In genomic region chr10:93071674-93072224, GRCh38 we compare ENCODE assay signal across 9 cellular contexts. TPM values are rescaled to one million over a fixed set of nuclear protein-coding genes. Genes with fewer than 3 reads are reported as not detected.
DNase-seq lines count a peak whose midpoint lies in the region; ATAC-seq and TF ChIP-seq lines count a peak whose summit lies in the region.
"Had no signal": no experiment of that assay in that cellular context is flagged by ENCODE, and none has a peak within 500 bp of the region (broad histone marks: within the 10 kb centered on the region; RNA-seq: fewer than 3 reads in every experiment).

No MANE protein-coding gene starts in this region.

- H3K27me3 ChIP-seq in endodermal cell (ENCODE audit: control insufficient read depth, insufficient read depth, low read length, poor library complexity, severe bottlenecking) (peaks cover 46% of the 10 kb centered on the region), neural progenitor cell (peaks cover 100% of the 10 kb centered on the region)

- no peak overlapping the region for H3K27ac ChIP-seq in endodermal cell (ENCODE audit: low read depth, low read length)
- no peak overlapping the region for H3K27ac ChIP-seq in neural progenitor cell

- H3K9me3 ChIP-seq in endodermal cell (ENCODE audit: control insufficient read depth, low read length) (no peaks in the 10 kb centered on the region), neural progenitor cell (ENCODE audit: low read depth) (no peaks in the 10 kb centered on the region)

- H3K4me3 ChIP-seq in endodermal cell (ENCODE audit: low read length) (peak overlapping the region; percentile 93), neural progenitor cell (peak overlapping the region; percentile 66)

- H3K4me3 Mint-ChIP-seq in endodermal cell = peak overlapping the region; percentile 99
- peak overlapping the region; percentile 87 for H3K4me3 Mint-ChIP-seq in neural progenitor cell

- peaks cover 27% of the 10 kb centered on the region for H3K36me3 ChIP-seq in endodermal cell (ENCODE audit: control insufficient read depth, insufficient read depth, low read length)
- H3K36me3 ChIP-seq in neural progenitor cell = no peaks in the 10 kb centered on the region

- peak overlapping the region; percentile 1 for H2AFZ ChIP-seq in neural progenitor cell (replicated peaks)

- peaks cover 3% of the 10 kb centered on the region for H3K4me1 ChIP-seq in endodermal cell (ENCODE audit: control insufficient read depth, insufficient read depth, low read length)
- H3K4me1 ChIP-seq in neural progenitor cell = peaks cover 20% of the 10 kb centered on the region

- peak; percentile 27 for TF ChIP-seq CTCF in endodermal cell (conservative IDR thresholded peaks at IDR 0.05)
- TF ChIP-seq CTCF in neural progenitor cell (IDR thresholded peaks at IDR 0.05) = peak; percentile 33

- peak overlapping the region; percentile 89 for H3K4me2 ChIP-seq in neural progenitor cell

- peak overlapping the region; percentile 98 for H3K9ac ChIP-seq in endodermal cell (ENCODE audit: extremely low read depth, low read length, poor library complexity, severe bottlenecking)
- H3K9ac ChIP-seq in neural progenitor cell = no peak overlapping the region

- peaks cover 27% of the 10 kb centered on the region for H3K4me1 Mint-ChIP-seq in endodermal cell
- peaks cover 36% of the 10 kb centered on the region for H3K4me1 Mint-ChIP-seq in neural progenitor cell

- no peak for ATAC-seq in HG03196 (IDR thresholded peaks at IDR 0.05; ENCODE audit: unreplicated experiment)

- H3K27ac Mint-ChIP-seq in endodermal cell (peak overlapping the region; percentile 90), neural progenitor cell (no peak overlapping the region)

- peaks cover 83% of the 10 kb centered on the region for H3K27me3 Mint-ChIP-seq in endodermal cell (ENCODE audit: insufficient read depth)
- H3K27me3 Mint-ChIP-seq in neural progenitor cell (ENCODE audit: insufficient read depth, low read depth) = peaks cover 82% of the 10 kb centered on the region

- H3K36me3 Mint-ChIP-seq in endodermal cell (ENCODE audit: low read depth) = peaks cover 26% of the 10 kb centered on the region
- H3K36me3 Mint-ChIP-seq in neural progenitor cell = no peaks in the 10 kb centered on the region

- H3K9me3 Mint-ChIP-seq in endodermal cell (peaks cover 2% of the 10 kb centered on the region), neural progenitor cell (peaks cover 2% of the 10 kb centered on the region)

- peaks cover 43% of the 10 kb centered on the region for H3K79me2 ChIP-seq in neural progenitor cell (ENCODE audit: low read depth)

- H3F3A ChIP-seq in neural progenitor cell (ENCODE audit: low read depth) = peaks cover 27% of the 10 kb centered on the region

- peaks cover 55% of the 10 kb centered on the region for H4K20me1 ChIP-seq in neural progenitor cell (ENCODE audit: low read depth)

- WGBS in endodermal cell (ENCODE audit: insufficient coverage in 1 of 2, insufficient read length in 1 of 2), 2 experiments = 1% methylated on average over 25 to 36 of the region's 37 CpGs

- DNase-seq in COLO668 (lab: John Stamatoyannopoulos, UW; ENCODE audit: unreplicated experiment) (peak; percentile 35), NCI-H226 (peak; percentile 41), endodermal cell (peak; percentile 95), neural progenitor cell (ENCODE audit: low spot score) (peak; percentile 90), DMS114 treated with DMSO at 0.1 percent for 48 hours (lab: John Stamatoyannopoulos, UW; ENCODE audit: unreplicated experiment) (no peak), hippocampal formation (lab: John Stamatoyannopoulos, UW) (no peak), HPDE6-E6E7 (ENCODE audit: extremely low spot score) (no peak)
- DNase-seq: T-helper 1 cell had no signal

RNA-seq across cellular contexts. Expression of gene CYP26A1, which starts 1.9 kb away (rescaled TPM):
- total RNA-seq in endodermal cell = 100 to 1,000 TPM; 800 to 857 TPM
- polyA plus RNA-seq in endodermal cell (2013, experiment 1 of 2) = 184 TPM
- polyA plus RNA-seq in endodermal cell (2013, experiment 2 of 2) = 223 TPM
- 6.7 and 8.4 TPM in 2 replicates for total RNA-seq in neural progenitor cell (ENCODE audit: low replicate concordance)

RNA-seq across cellular contexts. Expression of gene CYP26C1, which starts 11.2 kb away (rescaled TPM):
- under 1 TPM; 0.35 to 0.44 TPM for total RNA-seq in endodermal cell
- 57.5 TPM for polyA plus RNA-seq in endodermal cell (2013, experiment 1 of 2)
- polyA plus RNA-seq in endodermal cell (2013, experiment 2 of 2) = 36.3 TPM
- 0.04 and 0.22 TPM in 2 replicates for total RNA-seq in neural progenitor cell (ENCODE audit: low replicate concordance)

Comparison
In these comparisons a context has a peak if more than half of its experiments do, and no peak if none do; other contexts are left out.
1. DNase-seq: peak in COLO668 (single experiment), NCI-H226 (single experiment), endodermal cell (single experiment) and neural progenitor cell (single experiment); none in DMS114 treated with DMSO at 0.1 percent for 48 hours (single experiment), hippocampal formation (0 of 2) and HPDE6-E6E7 (single experiment).
2. RNA of gene CYP26A1, which starts 1.9 kb away (total RNA-seq): 800 to 857 TPM in endodermal cell; 6.7 to 8.4 TPM in neural progenitor cell; every median in the first group is over 10 times any median in the second.